ENCODE assay signal across 1 cellular context in genomic region chr20:38034108-38034649, GRCh38.
TF ChIP-seq lines count a peak whose summit lies in the region.

No MANE protein-coding gene starts in this region.

TF ChIP-seq in endothelial cell of umbilical vein, 7 proteins besides CTCF, POLR2A, EP300 and RAD21 (continued from another document):
- TF ChIP-seq POLR2AphosphoS5 (IDR thresholded peaks at IDR 0.05; ENCODE audit: insufficient read depth, low read depth, low read length) (no peak), EZH2 (IDR thresholded peaks at IDR 0.05; ENCODE audit: borderline replicate concordance, low read depth, low read length, severe bottlenecking) (no peak), MYC (IDR thresholded peaks at IDR 0.05; ENCODE audit: low read depth, low read length) (no peak), JUN (IDR thresholded peaks at IDR 0.05; ENCODE audit: borderline replicate concordance, insufficient read depth, insufficient read length, low read depth) (no peak), FOS (IDR thresholded peaks at IDR 0.05; ENCODE audit: borderline replicate concordance, insufficient read depth, low read length) (no peak)
